Comparison of ENCODE assay signal across 17 cellular contexts in genomic region chr22:38192475-38192863, GRCh38. TPM values are rescaled to one million over a fixed set of nuclear protein-coding genes. Genes with fewer than 3 reads are reported as not detected.
DNase-seq lines count a peak whose midpoint lies in the region; TF ChIP-seq lines count a peak whose summit lies in the region.
"Had no signal": no experiment of that assay in that cellular context is flagged by ENCODE, and none has a peak within 500 bp of the region (broad histone marks: within the 10 kb centered on the region; RNA-seq: fewer than 3 reads in every experiment).

No MANE protein-coding gene starts in this region.

- H3K9me3 ChIP-seq in HEK293 (ENCODE audit: control insufficient read depth, insufficient read depth, low read depth, low read length) (no peaks in the 10 kb centered on the region), mesenchymal stem cell (ENCODE audit: control insufficient read depth, low read length) (no peaks in the 10 kb centered on the region), subcutaneous abdominal adipose tissue (ENCODE audit: control insufficient read depth in 5 of 5, low read length in 5 of 5) (no peaks in the 10 kb centered on the region)
- H3K9me3 ChIP-seq: HAP-1 had no signal

- H3K27me3 ChIP-seq in mesenchymal stem cell (ENCODE audit: control insufficient read depth in 1 of 2, insufficient read depth in 1 of 2, low read length in 2 of 2) (no peaks in the 10 kb centered on the region), subcutaneous abdominal adipose tissue (ENCODE audit: control insufficient read depth in 5 of 5, insufficient read depth in 4 of 5, low read length in 5 of 5) (no peaks in the 10 kb centered on the region)

- peak overlapping the region; percentile 18 to 29 for H2BK12ac ChIP-seq in mesenchymal stem cell (ENCODE audit: low read length in 2 of 2)

- H3K27ac ChIP-seq in HEK293 (ENCODE audit: extremely low read depth, low read depth, low read length) (no peak overlapping the region), mesenchymal stem cell (ENCODE audit: low read length, poor library complexity, severe bottlenecking) (no peak overlapping the region), subcutaneous abdominal adipose tissue (ENCODE audit: low read depth, low read length) (peak overlapping the region; percentile 88)

- no peaks in the 10 kb centered on the region for H3K27me3 Mint-ChIP-seq in brain
- H3K27me3 Mint-ChIP-seq: CD4-positive, alpha-beta T cell had no signal

- H2AFZ ChIP-seq in mesenchymal stem cell (ENCODE audit: low read depth, low read length), result no peak overlapping the region

- no peak overlapping the region for H3K4ac ChIP-seq in mesenchymal stem cell (ENCODE audit: low read depth in 1 of 2, low read length in 2 of 2)

- H3K9me3 Mint-ChIP-seq in brain, result peaks cover 0 to 11% (median 0%) of the 10 kb centered on the region in 5 experiments
- H3K9me3 Mint-ChIP-seq: CD4-positive, alpha-beta T cell had no signal

- 96% methylated on average over 3 of the region's 3 CpGs for WGBS in mesenchymal stem cell

- no peaks in the 10 kb centered on the region for H3K79me1 ChIP-seq in mesenchymal stem cell (replicated peaks; ENCODE audit: low read length, poor library complexity, severe bottlenecking)

- DNase-seq in mesenchymal stem cell (no peak), GM20000 (ENCODE audit: low spot score) (no peak), NCI-H510A treated with DMSO at 0.1 percent for 48 hours (lab: John Stamatoyannopoulos, UW) (no peak), HuH-7 (ENCODE audit: low spot score) (no peak)
- DNase-seq: CD4-positive, alpha-beta T cell; DMS79 treated with DMSO at 0.1 percent for 48 hours; KBM-7; NCI-H1417 treated with DMSO at 0.1 percent for 48 hours; NCI-H2029; NCI-H2171; NCI-H446; NCI-H748 treated with DMSO at 0.1 percent for 48 hours had no signal

- no peak overlapping the region for H4K91ac ChIP-seq in mesenchymal stem cell (ENCODE audit: low read length)

- no peak overlapping the region for H2BK5ac ChIP-seq in mesenchymal stem cell (ENCODE audit: low read depth, low read length, poor library complexity, severe bottlenecking)

- no peak for TF ChIP-seq CTCF in HEK293 (tag by site-specific recombination; IDR thresholded peaks at IDR 0.05)
- no peak for TF ChIP-seq CTCF in brain (conservative IDR thresholded peaks at IDR 0.05)
- no peak for TF ChIP-seq CTCF in GM20000 (IDR thresholded peaks at IDR 0.05; ENCODE audit: extremely low read depth, missing control alignments)

- no peak overlapping the region for H3K4me3 ChIP-seq in HEK293 (ENCODE audit: low read depth, low read length)
- no peak overlapping the region for H3K4me3 ChIP-seq in mesenchymal stem cell (ENCODE audit: insufficient read depth in 1 of 2, low read depth in 1 of 2, low read length in 2 of 2)
- H3K4me3 ChIP-seq in subcutaneous abdominal adipose tissue (ENCODE audit: low read depth in 1 of 5, low read length in 5 of 5), result no peak overlapping the region
- H3K4me3 ChIP-seq: HAP-1 had no signal

- H3K36me3 ChIP-seq in HEK293 (ENCODE audit: control insufficient read depth in 2 of 2, insufficient read depth in 1 of 2, low read length in 2 of 2), result no peaks in the 10 kb centered on the region
- H3K36me3 ChIP-seq in mesenchymal stem cell (ENCODE audit: control insufficient read depth in 1 of 2, insufficient read depth in 2 of 2, low read depth in 1 of 2, low read length in 2 of 2), result no peaks in the 10 kb centered on the region
- H3K36me3 ChIP-seq in subcutaneous abdominal adipose tissue (ENCODE audit: control insufficient read depth in 5 of 5, insufficient read depth in 5 of 5, low read length in 5 of 5), result no peaks in the 10 kb centered on the region
- H3K36me3 ChIP-seq: HAP-1 had no signal

- POLR2A ChIA-PET in HEK293 (lab: Yijun Ruan, JAX), result no interaction called here

- H3K9ac ChIP-seq in mesenchymal stem cell (ENCODE audit: low read length), result peak overlapping the region; percentile 68
- H3K9ac ChIP-seq in subcutaneous abdominal adipose tissue (ENCODE audit: low read length in 5 of 5), result peak overlapping the region in 2 of 5 donors; percentile 9 to 22

- peak overlapping the region in 1 of 2 experiments; percentile 56 for H3K18ac ChIP-seq in mesenchymal stem cell (ENCODE audit: low read depth in 1 of 2, low read length in 2 of 2)

- H4K8ac ChIP-seq in mesenchymal stem cell (ENCODE audit: low read length), result no peak overlapping the region

- no peak overlapping the region for H2BK15ac ChIP-seq in mesenchymal stem cell (ENCODE audit: low read depth, poor library complexity, severe bottlenecking)

- no peak overlapping the region for H2BK120ac ChIP-seq in mesenchymal stem cell (ENCODE audit: low read depth, low read length)

- no peaks in the 10 kb centered on the region for H3K36me3 Mint-ChIP-seq in brain

- no peak overlapping the region for H2AK5ac ChIP-seq in mesenchymal stem cell (ENCODE audit: low read length, severe bottlenecking)

- CTCF ChIA-PET in HEK293 (lab: Yijun Ruan, JAX), result interaction anchor here (1.6 kb wide), 1 partner anchor 92 kb away, joined by 3 read pairs; no protein-coding TSS in a partner anchor

- peak overlapping the region in 1 of 2 experiments; percentile 96 for H3K23ac ChIP-seq in mesenchymal stem cell (ENCODE audit: low read length in 2 of 2)

- H3K4me1 Mint-ChIP-seq in brain, result peaks cover 54% of the 10 kb centered on the region

- no peak overlapping the region for H3K14ac ChIP-seq in mesenchymal stem cell (ENCODE audit: low read length in 2 of 2)

- H3K4me2 ChIP-seq in mesenchymal stem cell (ENCODE audit: low read length, poor library complexity, severe bottlenecking), result no peak overlapping the region

- H3K4me1 ChIP-seq in HEK293 (ENCODE audit: control insufficient read depth, insufficient read depth, low read length), result no peaks in the 10 kb centered on the region
- H3K4me1 ChIP-seq in mesenchymal stem cell (ENCODE audit: control insufficient read depth, insufficient read depth, low read depth, low read length), result peaks cover 8% of the 10 kb centered on the region
- H3K4me1 ChIP-seq in subcutaneous abdominal adipose tissue (ENCODE audit: control insufficient read depth in 5 of 5, insufficient read depth in 5 of 5, low read length in 5 of 5), result peaks cover 0 to 57% (median 47%) of the 10 kb centered on the region in 5 donors

- no peak overlapping the region for H3K4me3 Mint-ChIP-seq in brain
- H3K4me3 Mint-ChIP-seq: B cell; CD4-positive, alpha-beta T cell had no signal

- peak overlapping the region in 4 of 5 experiments; percentile 15 to 72 (median 34) for H3K27ac Mint-ChIP-seq in brain
- H3K27ac Mint-ChIP-seq: B cell; CD4-positive, alpha-beta T cell had no signal

TF ChIP-seq in HEK293, 187 proteins besides CTCF, POLR2A, EP300 and RAD21:
- TF ChIP-seq SCRT2 (tag by site-specific recombination; IDR thresholded peaks at IDR 0.05) (peak; percentile 85), ZNF132 (tag by site-specific recombination; IDR thresholded peaks at IDR 0.05; ENCODE audit: borderline replicate concordance) (no peak)

RNA-seq across cellular contexts. Expression of gene MAFF, which starts 9.3 kb away (rescaled TPM):
- polyA plus RNA-seq in brain (ENCODE audit: insufficient read depth, low read depth, low replicate concordance), result 10.5 TPM
- 9.1 TPM for polyA plus RNA-seq in mesenchymal stem cell (2013, experiment 1 of 2)
- 8.8 TPM for polyA plus RNA-seq in mesenchymal stem cell (2013, experiment 2 of 2)

RNA-seq across cellular contexts. Expression of gene PLA2G6, which starts 10.8 kb away (rescaled TPM):
- polyA plus RNA-seq in brain (ENCODE audit: insufficient read depth, low read depth, low replicate concordance), result 30.3 TPM
- polyA plus RNA-seq in mesenchymal stem cell (2013, experiment 1 of 2), result 3.7 TPM
- 4.4 TPM for polyA plus RNA-seq in mesenchymal stem cell (2013, experiment 2 of 2)
